11 cellular contexts compared by ENCODE assay signal in genomic region chr10:32326119-32326518, GRCh38. TPM values are rescaled to one million over a fixed set of nuclear protein-coding genes. Genes with fewer than 3 reads are reported as not detected.
A peak's percentile ranks its signal among the peaks of the same experiment; 100 is the strongest.
DNase-seq lines count a peak whose midpoint lies in the region; ATAC-seq, FAIRE-seq and TF ChIP-seq lines count a peak whose summit lies in the region.
"Had no signal": no experiment of that assay in that cellular context is flagged by ENCODE, and none has a peak within 500 bp of the region (broad histone marks: within the 10 kb centered on the region; RNA-seq: fewer than 3 reads in every experiment).

No MANE protein-coding gene starts in this region.

- H3K4me1 ChIP-seq in naive thymus-derived CD4-positive, alpha-beta T cell (ENCODE audit: control insufficient read depth in 2 of 2, insufficient read depth in 2 of 2, low read length in 2 of 2) = peaks cover 51 to 59% of the 10 kb centered on the region in 2 donors

- H3K4me3 ChIP-seq in naive thymus-derived CD4-positive, alpha-beta T cell (ENCODE audit: low read length) = peak overlapping the region; percentile 3
- H3K4me3 ChIP-seq: suprapubic skin had no signal

- peaks cover 0 to 3% (median 0%) of the 10 kb centered on the region in 11 donors for H3K9me3 Mint-ChIP-seq in naive thymus-derived CD4-positive, alpha-beta T cell
- H3K9me3 Mint-ChIP-seq in glutamatergic neuron (ENCODE audit: unreplicated experiment) = peaks cover 2% of the 10 kb centered on the region

- no peaks in the 10 kb centered on the region for H3K9me3 ChIP-seq in naive thymus-derived CD4-positive, alpha-beta T cell (ENCODE audit: control insufficient read depth in 2 of 3, low read length in 3 of 3)
- H3K9me3 ChIP-seq: suprapubic skin had no signal

- intact Hi-C loops in naive thymus-derived CD4-positive, alpha-beta T cell (cut with micrococcal nuclease) = loop anchor here in 1 of 2 donors (5.0 kb wide), 1 partner anchor 34 kb away; no protein-coding TSS in a partner anchor

- no peak overlapping the region for H3K27ac ChIP-seq in naive thymus-derived CD4-positive, alpha-beta T cell (ENCODE audit: low read depth, low read length)
- H3K27ac ChIP-seq: suprapubic skin had no signal

- H3K27ac Mint-ChIP-seq in naive thymus-derived CD4-positive, alpha-beta T cell = peak overlapping the region in 7 of 9 donors; percentile 12 to 75 (median 51)
- no peak overlapping the region for H3K27ac Mint-ChIP-seq in glutamatergic neuron (ENCODE audit: unreplicated experiment)

- no peak for DNase-seq in naive thymus-derived CD4-positive, alpha-beta T cell
- DNase-seq in glutamatergic neuron = no peak
- no peak for DNase-seq in stimulated activated CD4-positive, alpha-beta T cell treated with anti-CD3 and anti-CD28 coated beads, Interleukin-15, amount 100 ng/mL, for 24 hours
- DNase-seq in H54 (ENCODE audit: insufficient read length, low spot score) = no peak
- no peak for DNase-seq in RKO (ENCODE audit: low spot score)
- DNase-seq: NCI-H2171 treated with DMSO at 0.1 percent for 48 hours, SHP77 had no signal

- peaks cover 51 to 97% (median 90%) of the 10 kb centered on the region in 7 donors for H3K4me1 Mint-ChIP-seq in naive thymus-derived CD4-positive, alpha-beta T cell
- peaks cover 35% of the 10 kb centered on the region for H3K4me1 Mint-ChIP-seq in glutamatergic neuron (ENCODE audit: low read depth, unreplicated experiment)

- FAIRE-seq in H54 (lab: Jason Lieb, UNC) = no peak

- no peak for TF ChIP-seq CTCF in glutamatergic neuron (IDR thresholded peaks at IDR 0.05; ENCODE audit: partially characterized antibody, unreplicated experiment)

- H3K4me3 Mint-ChIP-seq in naive thymus-derived CD4-positive, alpha-beta T cell = peak overlapping the region in 8 of 10 donors; percentile 40 to 74 (median 64)
- no peak overlapping the region for H3K4me3 Mint-ChIP-seq in glutamatergic neuron (ENCODE audit: unreplicated experiment)

- H3K27me3 Mint-ChIP-seq in naive thymus-derived CD4-positive, alpha-beta T cell = no peaks in the 10 kb centered on the region
- no peaks in the 10 kb centered on the region for H3K27me3 Mint-ChIP-seq in glutamatergic neuron (ENCODE audit: unreplicated experiment)

- H3K36me3 ChIP-seq in naive thymus-derived CD4-positive, alpha-beta T cell (ENCODE audit: control insufficient read depth in 2 of 3, insufficient read depth in 3 of 3, low read length in 3 of 3) = peaks cover 0 to 4% (median 0%) of the 10 kb centered on the region in 3 experiments
- H3K36me3 ChIP-seq: suprapubic skin had no signal

- POLR2A ChIA-PET in naive thymus-derived CD4-positive, alpha-beta T cell (lab: Charles Lee) = no interaction called here

- ATAC-seq in GM18517 (IDR thresholded peaks at IDR 0.05; ENCODE audit: unreplicated experiment) = peak; percentile 48
- peak; percentile 49 for ATAC-seq in GM21526 (IDR thresholded peaks at IDR 0.05; ENCODE audit: low FRiP score, unreplicated experiment)
- ATAC-seq in HG03280 (IDR thresholded peaks at IDR 0.05; ENCODE audit: unreplicated experiment) = peak; percentile 74
- ATAC-seq in naive thymus-derived CD4-positive, alpha-beta T cell = no peak

- CTCF ChIA-PET in naive thymus-derived CD4-positive, alpha-beta T cell (lab: Charles Lee) = no interaction called here

- no peaks in the 10 kb centered on the region for H3K27me3 ChIP-seq in naive thymus-derived CD4-positive, alpha-beta T cell (ENCODE audit: control insufficient read depth in 2 of 2, insufficient read depth in 2 of 2, low read length in 2 of 2)
- H3K27me3 ChIP-seq: suprapubic skin had no signal

- no peak for TF ChIP-seq POLR2A in H54 (IDR thresholded peaks at IDR 0.05; ENCODE audit: low read depth, low read length)

- peaks cover 0 to 16% (median 11%) of the 10 kb centered on the region in 5 donors for H3K36me3 Mint-ChIP-seq in naive thymus-derived CD4-positive, alpha-beta T cell
- H3K36me3 Mint-ChIP-seq in glutamatergic neuron (ENCODE audit: unreplicated experiment) = no peaks in the 10 kb centered on the region

RNA-seq across cellular contexts. Expression of gene EPC1, which starts 20.8 kb away (rescaled TPM):
- total RNA-seq in naive thymus-derived CD4-positive, alpha-beta T cell = 100 to 1,000 TPM in 4 of 5 experiments, 10 to 100 TPM in 1; 46.0 to 156 (median 117) TPM
- polyA plus RNA-seq in naive thymus-derived CD4-positive, alpha-beta T cell = 10 to 100 TPM; 50.0 to 63.3 TPM
- 51.0 TPM for total RNA-seq in glutamatergic neuron (ENCODE audit: unreplicated experiment)
